In the genomic region with DNA sequence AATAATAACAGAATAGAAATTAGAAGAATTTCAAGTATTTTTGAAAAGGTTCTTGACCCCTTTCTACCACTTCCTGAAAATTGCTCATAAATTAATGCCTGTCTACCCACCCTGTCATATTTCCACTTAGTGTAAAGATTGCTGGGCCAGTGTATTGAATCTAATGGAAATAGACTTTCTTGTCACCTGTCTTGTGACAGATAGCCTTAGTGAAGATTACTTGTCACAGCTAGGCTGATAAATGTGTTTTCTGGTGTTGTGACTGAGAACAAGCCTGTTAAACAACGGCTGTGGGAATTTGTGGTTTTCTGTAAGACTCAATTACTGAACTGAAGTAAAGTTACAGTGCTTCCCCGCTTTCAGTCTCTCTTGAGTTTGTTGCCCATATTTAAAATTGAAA, we compare ENCODE assay signal across 10 cellular contexts. TPM values are rescaled to one million over a fixed set of nuclear protein-coding genes. Genes with fewer than 3 reads are reported as not detected.
DNase-seq lines count a peak whose midpoint lies in the region; ATAC-seq, FAIRE-seq and TF ChIP-seq lines count a peak whose summit lies in the region.
"Had no signal": no experiment of that assay in that cellular context is flagged by ENCODE, and none has a peak within 500 bp of the region (broad histone marks: within the 10 kb centered on the region; RNA-seq: fewer than 3 reads in every experiment).

No MANE protein-coding gene starts in this region.

- H3K27ac ChIP-seq in kidney (ENCODE audit: low read depth in 2 of 2, low read length in 2 of 2), result no peak overlapping the region

- H3K4me1 ChIP-seq in kidney (ENCODE audit: control insufficient read depth in 1 of 2, insufficient read depth in 1 of 2, low read depth in 1 of 2, low read length in 2 of 2), result no peaks in the 10 kb centered on the region

- H3K9me3 Mint-ChIP-seq in endothelial cell (ENCODE audit: unreplicated experiment), result no peaks in the 10 kb centered on the region

- FAIRE-seq in D721Med (lab: Jason Lieb, UNC), result peak; percentile 88
- no peak for FAIRE-seq in kidney (lab: Jason Lieb, UNC)

- no peak for TF ChIP-seq CTCF in D721Med (IDR thresholded peaks at IDR 0.05; ENCODE audit: insufficient read depth, missing control alignments)
- TF ChIP-seq CTCF in endothelial cell (IDR thresholded peaks at IDR 0.05; ENCODE audit: unreplicated experiment), result no peak
- TF ChIP-seq CTCF in kidney (IDR thresholded peaks at IDR 0.05; ENCODE audit: borderline replicate concordance, extremely low read depth, insufficient read depth), result no peak

- H3K27ac Mint-ChIP-seq in endothelial cell (ENCODE audit: unreplicated experiment), result no peak overlapping the region
- H3K27ac Mint-ChIP-seq: progenitor cell of endocrine pancreas had no signal

- peaks cover 2% of the 10 kb centered on the region for H3K36me3 Mint-ChIP-seq in endothelial cell (ENCODE audit: low read depth, unreplicated experiment)

- H3K4me3 ChIP-seq in kidney (ENCODE audit: low read length in 2 of 2), result no peak overlapping the region

- ATAC-seq in GM19452 (IDR thresholded peaks at IDR 0.05; ENCODE audit: unreplicated experiment) (peak; percentile 64), HG03095 (IDR thresholded peaks at IDR 0.05; ENCODE audit: unreplicated experiment) (peak; percentile 68), HG02571 (IDR thresholded peaks at IDR 0.05; ENCODE audit: unreplicated experiment) (no peak)

- intact Hi-C loops in kidney (cut with DNase I), result no loop called here

- H3K27me3 Mint-ChIP-seq in endothelial cell (ENCODE audit: unreplicated experiment), result no peaks in the 10 kb centered on the region
- H3K27me3 Mint-ChIP-seq: progenitor cell of endocrine pancreas had no signal

- DNase-seq in D721Med (ENCODE audit: insufficient read length, low spot score) (no peak), NOMO-1 treated with DMSO at 0.1 percent for 48 hours (lab: John Stamatoyannopoulos, UW; ENCODE audit: unreplicated experiment) (peak; percentile 64), endothelial cell (ENCODE audit: low spot score) (no peak), COLO668 (lab: John Stamatoyannopoulos, UW; ENCODE audit: unreplicated experiment) (no peak), kidney (no peak)
- DNase-seq: NCI-H526 treated with DMSO at 0.1 percent for 48 hours had no signal

- H3K36me3 ChIP-seq in kidney (ENCODE audit: control insufficient read depth in 1 of 2, insufficient read depth in 2 of 2, low read length in 2 of 2), result peaks cover 13 to 27% of the 10 kb centered on the region in 2 donors

- no peaks in the 10 kb centered on the region for H3K4me1 Mint-ChIP-seq in endothelial cell (ENCODE audit: unreplicated experiment)

- H3K9ac ChIP-seq in kidney (ENCODE audit: low read length in 2 of 2), result no peak overlapping the region

- no peaks in the 10 kb centered on the region for H3K9me3 ChIP-seq in kidney (ENCODE audit: control insufficient read depth in 1 of 2, low read length in 2 of 2)

- no peak overlapping the region for H3K4me3 Mint-ChIP-seq in endothelial cell (ENCODE audit: unreplicated experiment)

RNA-seq across cellular contexts. Expression of gene PIK3C3, which starts 37.0 kb away (rescaled TPM):
- 62.8 TPM for total RNA-seq in endothelial cell (ENCODE audit: unreplicated experiment)
- 70.7 TPM for total RNA-seq in kidney
- 31.4 TPM for polyA plus RNA-seq in kidney (ENCODE audit: insufficient read depth, low read depth, low replicate concordance)
